Comparison of ENCODE assay signal across 18 cellular contexts in the genomic region with DNA sequence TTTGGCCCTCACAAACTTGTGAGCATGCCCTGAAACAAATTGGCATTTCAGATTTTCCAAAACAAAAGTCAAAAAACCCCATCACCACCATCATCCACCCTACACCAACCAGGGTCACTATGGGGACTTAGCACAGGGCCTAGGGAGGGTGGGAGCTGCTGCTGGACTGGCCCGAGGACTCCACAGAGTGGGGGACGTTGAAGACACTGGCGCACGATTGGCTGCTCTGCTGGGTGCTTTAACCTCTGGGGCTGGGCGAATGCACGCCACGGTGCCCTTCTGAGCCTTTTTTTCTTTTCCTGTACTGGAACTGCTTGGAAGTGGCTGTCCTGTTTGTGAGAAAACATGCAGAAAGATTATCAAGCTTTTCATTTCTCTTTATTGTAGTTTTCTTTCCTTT.
A peak's percentile ranks its signal among the peaks of the same experiment; 100 is the strongest.
DNase-seq lines count a peak whose midpoint lies in the region; ATAC-seq and TF ChIP-seq lines count a peak whose summit lies in the region.
"Had no signal": no experiment of that assay in that cellular context is flagged by ENCODE, and none has a peak within 500 bp of the region (broad histone marks: within the 10 kb centered on the region; RNA-seq: fewer than 3 reads in every experiment).

No MANE protein-coding gene starts in this region.

- H3K4me1 ChIP-seq in H9 (ENCODE audit: insufficient read depth, low read length): peaks cover 17% of the 10 kb centered on the region; the same call in 1 of the 2 replicates
- H3K4me1 ChIP-seq in iPS-18a (ENCODE audit: control insufficient read depth, low read depth, low read length): peaks cover 39% of the 10 kb centered on the region

- H3K18ac ChIP-seq in H9 (ENCODE audit: insufficient read length, low read depth, low read length): no peak overlapping the region

- H3K4ac ChIP-seq in H9 (ENCODE audit: low read depth, low read length): no peak overlapping the region

- H3K23ac ChIP-seq in H9 (ENCODE audit: insufficient read length, low read depth, low read length): no peak overlapping the region

- H3K79me1 ChIP-seq in H9 (ENCODE audit: insufficient read depth, low read depth, low read length, poor library complexity, severe bottlenecking): no peaks in the 10 kb centered on the region

- no peak overlapping the region for H4K91ac ChIP-seq in H9 (ENCODE audit: insufficient read length, low read depth, low read length)

- no peak overlapping the region for H3K27ac ChIP-seq in H9 (ENCODE audit: insufficient read length, low read depth, low read length)
- H3K27ac ChIP-seq in iPS-18a (ENCODE audit: low read length): no peak overlapping the region

- H3K27me3 ChIP-seq in H9 (ENCODE audit: insufficient read depth, low read length) (no peaks in the 10 kb centered on the region), iPS-18a (ENCODE audit: control insufficient read depth, insufficient read depth, low read length) (no peaks in the 10 kb centered on the region)

- no peak overlapping the region for H3K56ac ChIP-seq in H9 (ENCODE audit: insufficient read length, low read depth, low read length)

- no peaks in the 10 kb centered on the region for H3K79me2 ChIP-seq in H9 (ENCODE audit: insufficient read depth, low read length)

- no peak overlapping the region for H2BK120ac ChIP-seq in H9 (ENCODE audit: low read depth, low read length, poor library complexity, severe bottlenecking)

- in situ Hi-C loops in KBM-7 (cut with MboI; ENCODE audit: low pct_unique_long_range_greater_than_20kb, low sequenced_read_pairs): no loop called here

- H3K27me3 Mint-ChIP-seq in activated T-cell treated with anti-CD3 and anti-CD28 coated beads, Interleukin-2, amount 50 U/mL, for 72 hours (ENCODE audit: low read depth): no peaks in the 10 kb centered on the region
- H3K27me3 Mint-ChIP-seq in activated T-cell treated with anti-CD3 and anti-CD28 coated beads, Interleukin-2, amount 50 U/mL, for 4 hours (ENCODE audit: low read depth): no peaks in the 10 kb centered on the region
- no peaks in the 10 kb centered on the region; the same call in 1 of the 2 replicates for H3K27me3 Mint-ChIP-seq in H9 (ENCODE audit: low read depth)
- no peaks in the 10 kb centered on the region for H3K27me3 Mint-ChIP-seq in natural killer cell treated with Interleukin-12 subunit alpha and Interleukin-12 subunit beta and Interleukin-15 and Interleukin-18, amount 100 ng/mL, for 72 hours

- TF ChIP-seq CTCF in H9 (conservative IDR thresholded peaks at IDR 0.05): no peak

- ATAC-seq in activated T-cell treated with anti-CD3 and anti-CD28 coated beads, Interleukin-2, amount 50 U/mL, for 72 hours (replicated peaks in 1 of 2): peak in 1 of 2 donors; percentile 33
- ATAC-seq in activated T-cell treated with anti-CD3 and anti-CD28 coated beads, Interleukin-2, amount 50 U/mL, for 4 hours: no peak
- ATAC-seq in natural killer cell treated with Interleukin-12 subunit alpha and Interleukin-12 subunit beta and Interleukin-15 and Interleukin-18, amount 100 ng/mL, for 72 hours: no peak
- ATAC-seq in HG02870 (IDR thresholded peaks at IDR 0.05; ENCODE audit: unreplicated experiment): no peak

- H3K4me1 Mint-ChIP-seq in activated T-cell treated with anti-CD3 and anti-CD28 coated beads, Interleukin-2, amount 50 U/mL, for 72 hours (ENCODE audit: low read depth): peaks cover 11% of the 10 kb centered on the region
- peaks cover 27% of the 10 kb centered on the region for H3K4me1 Mint-ChIP-seq in activated T-cell treated with anti-CD3 and anti-CD28 coated beads, Interleukin-2, amount 50 U/mL, for 4 hours (ENCODE audit: low read depth)
- peaks cover 70 to 75% of the 10 kb centered on the region in 2 experiments for H3K4me1 Mint-ChIP-seq in H9
- peaks cover 38% of the 10 kb centered on the region in 2 donors for H3K4me1 Mint-ChIP-seq in natural killer cell treated with Interleukin-12 subunit alpha and Interleukin-12 subunit beta and Interleukin-15 and Interleukin-18, amount 100 ng/mL, for 72 hours (ENCODE audit: low read depth in 2 of 2)

- H2BK12ac ChIP-seq in H9 (ENCODE audit: insufficient read length, low read depth, low read length): no peak overlapping the region

- peak overlapping the region; percentile 72 for H3K27ac Mint-ChIP-seq in activated T-cell treated with anti-CD3 and anti-CD28 coated beads, Interleukin-2, amount 50 U/mL, for 72 hours
- peak overlapping the region; percentile 12 to 73 (median 16); a peak in 4 of 7 replicates for H3K27ac Mint-ChIP-seq in H9
- H3K27ac Mint-ChIP-seq in natural killer cell treated with Interleukin-12 subunit alpha and Interleukin-12 subunit beta and Interleukin-15 and Interleukin-18, amount 100 ng/mL, for 72 hours: peak overlapping the region; percentile 98 to 99

- H3K14ac ChIP-seq in H9 (ENCODE audit: insufficient read depth, low read length): peak overlapping the region; percentile 72; the same call in 1 of the 2 replicates

- no peak overlapping the region for H3K4me2 ChIP-seq in H9 (ENCODE audit: insufficient read depth, insufficient read length, low read length)

- DNase-seq in activated T-cell treated with anti-CD3 and anti-CD28 coated beads, Interleukin-2, amount 50 U/mL, for 72 hours: no peak
- DNase-seq in activated T-cell treated with anti-CD3 and anti-CD28 coated beads, Interleukin-2, amount 50 U/mL, for 4 hours: no peak
- DNase-seq in H9 (peak; percentile 59), NCI-H1436 treated with DMSO at 0.1 percent for 48 hours (lab: John Stamatoyannopoulos, UW) (no peak), KBM-7 (no peak)
- DNase-seq in natural killer cell treated with Interleukin-12 subunit alpha and Interleukin-12 subunit beta and Interleukin-15 and Interleukin-18, amount 100 ng/mL, for 72 hours (ENCODE audit: low spot score): no peak
- DNase-seq: 8988T, C1 segment of cervical spinal cord, Calu3, DND-41, GF-D8, KG1, NCI-H1092 treated with DMSO at 0.1 percent for 48 hours, NCI-H1694 treated with DMSO at 0.1 percent for 48 hours, NCI-H446 treated with DMSO at 0.1 percent for 48 hours, NCI-H748 treated with DMSO at 0.1 percent for 48 hours had no signal

- H2BK5ac ChIP-seq in H9 (ENCODE audit: insufficient read length, low read length): no peak overlapping the region

- H4K20me1 ChIP-seq in H9 (ENCODE audit: control insufficient read depth, insufficient read depth, insufficient read length): no peaks in the 10 kb centered on the region

- H3K23me2 ChIP-seq in H9 (ENCODE audit: insufficient read length, low read depth, low read length, poor library complexity, severe bottlenecking): no peaks in the 10 kb centered on the region

- H3K36me3 Mint-ChIP-seq in activated T-cell treated with anti-CD3 and anti-CD28 coated beads, Interleukin-2, amount 50 U/mL, for 72 hours (ENCODE audit: insufficient read depth in 2 of 2): no peaks in the 10 kb centered on the region
- H3K36me3 Mint-ChIP-seq in activated T-cell treated with anti-CD3 and anti-CD28 coated beads, Interleukin-2, amount 50 U/mL, for 4 hours (ENCODE audit: insufficient read depth): peaks cover 8% of the 10 kb centered on the region
- H3K36me3 Mint-ChIP-seq in H9 (ENCODE audit: insufficient read depth in 1 of 3, low read depth in 3 of 3): peaks cover 0 to 6% (median 2%) of the 10 kb centered on the region in 3 experiments; a peak in 2 of 7 replicates
- H3K36me3 Mint-ChIP-seq in natural killer cell treated with Interleukin-12 subunit alpha and Interleukin-12 subunit beta and Interleukin-15 and Interleukin-18, amount 100 ng/mL, for 72 hours: peaks cover 4% of the 10 kb centered on the region

- H2BK15ac ChIP-seq in H9 (ENCODE audit: low read depth, low read length): no peak overlapping the region

- no peaks in the 10 kb centered on the region for H3K9me3 Mint-ChIP-seq in activated T-cell treated with anti-CD3 and anti-CD28 coated beads, Interleukin-2, amount 50 U/mL, for 72 hours
- no peaks in the 10 kb centered on the region for H3K9me3 Mint-ChIP-seq in activated T-cell treated with anti-CD3 and anti-CD28 coated beads, Interleukin-2, amount 50 U/mL, for 4 hours
- no peaks in the 10 kb centered on the region for H3K9me3 Mint-ChIP-seq in H9
- no peaks in the 10 kb centered on the region for H3K9me3 Mint-ChIP-seq in natural killer cell treated with Interleukin-12 subunit alpha and Interleukin-12 subunit beta and Interleukin-15 and Interleukin-18, amount 100 ng/mL, for 72 hours

- no peak overlapping the region for H3K9ac ChIP-seq in H9 (ENCODE audit: extremely low read depth, insufficient read length, low read length)
- H3K9ac ChIP-seq in iPS-18a (ENCODE audit: low read length): no peak overlapping the region

- WGBS in H9 (ENCODE audit: extremely low coverage, insufficient read length, low lambda C conversion rate): no CpG with 5 or more reads among the region's 7 CpGs

- H3K36me3 ChIP-seq in iPS-18a (ENCODE audit: control insufficient read depth, low read depth, low read length): peaks cover 5% of the 10 kb centered on the region

- no peak overlapping the region for H2BK20ac ChIP-seq in H9 (ENCODE audit: low read depth, low read length, poor library complexity, severe bottlenecking)

- H3K9me3 ChIP-seq in H9 (ENCODE audit: control insufficient read depth, low read depth, low read length) (no peaks in the 10 kb centered on the region), iPS-18a (ENCODE audit: control insufficient read depth, low read depth, low read length) (no peaks in the 10 kb centered on the region)

- H3T11ph ChIP-seq in H9 (ENCODE audit: low read length): no peak overlapping the region

- no peak overlapping the region for H2AFZ ChIP-seq in H9 (ENCODE audit: low read length)

- no peak overlapping the region for H4K5ac ChIP-seq in H9 (ENCODE audit: insufficient read length, low read depth, low read length)

- no peak overlapping the region for H4K8ac ChIP-seq in H9 (replicated peaks; ENCODE audit: insufficient read length, low read depth, low read length)

- H3K4me3 ChIP-seq in iPS-18a (ENCODE audit: low read length): peak overlapping the region; percentile 13

- no peak overlapping the region for H3K4me3 Mint-ChIP-seq in activated T-cell treated with anti-CD3 and anti-CD28 coated beads, Interleukin-2, amount 50 U/mL, for 72 hours
- H3K4me3 Mint-ChIP-seq in activated T-cell treated with anti-CD3 and anti-CD28 coated beads, Interleukin-2, amount 50 U/mL, for 4 hours: no peak overlapping the region
- H3K4me3 Mint-ChIP-seq in H9: peak overlapping the region; percentile 19 to 64; a peak in 3 of 5 replicates
- no peak overlapping the region for H3K4me3 Mint-ChIP-seq in natural killer cell treated with Interleukin-12 subunit alpha and Interleukin-12 subunit beta and Interleukin-15 and Interleukin-18, amount 100 ng/mL, for 72 hours

- H2AK5ac ChIP-seq in H9 (ENCODE audit: insufficient read length, low read length): no peak overlapping the region

Comparison
In these comparisons a context has a peak if more than half of its experiments do, and no peak if none do; other contexts are left out.
1. H3K27ac Mint-ChIP-seq: peak in every context shown above with its lines; median percentile 98 in natural killer cell treated with Interleukin-12 subunit alpha and Interleukin-12 subunit beta and Interleukin-15 and Interleukin-18, amount 100 ng/mL, for 72 hours; 72 in activated T-cell treated with anti-CD3 and anti-CD28 coated beads, Interleukin-2, amount 50 U/mL, for 72 hours; 16 in H9.
2. H3K4me3 Mint-ChIP-seq: peak in H9 (2 of 2); none in activated T-cell treated with anti-CD3 and anti-CD28 coated beads, Interleukin-2, amount 50 U/mL, for 72 hours (0 of 2), activated T-cell treated with anti-CD3 and anti-CD28 coated beads, Interleukin-2, amount 50 U/mL, for 4 hours (single experiment) and natural killer cell treated with Interleukin-12 subunit alpha and Interleukin-12 subunit beta and Interleukin-15 and Interleukin-18, amount 100 ng/mL, for 72 hours (single experiment).